Comparison of ENCODE assay signal across 1 cellular context in genomic region chr5:157743163-157744054, GRCh38.
TF ChIP-seq lines count a peak whose summit lies in the region.

LSM11 (plus strand) TSS chr5:157743712; CDS start chr5:157743751, 39 bp downstream.

TF ChIP-seq in K562, 482 proteins besides CTCF, POLR2A, EP300 and RAD21 (continued from another document and continues in another):
- TF ChIP-seq AFF4 (CRISPR knock-in tag; IDR thresholded peaks at IDR 0.05) (peak; percentile 29; the same call in 1 of the 2 replicates), CBX8 (IDR thresholded peaks at IDR 0.05; ENCODE audit: borderline replicate concordance, extremely low read depth, low read depth, low read length, poor library complexity, severe bottlenecking) (no peak), POLR2AphosphoS5 (IDR thresholded peaks at IDR 0.05; ENCODE audit: control insufficient read depth, insufficient read depth, low read depth, low read length) (peak; percentile 50; the same call in 1 of the 2 replicates), FOXA1 (IDR thresholded peaks at IDR 0.05; ENCODE audit: borderline replicate concordance) (no peak), NCOA2 (IDR thresholded peaks at IDR 0.05; ENCODE audit: partially characterized antibody in 2 of 2) (no peak), ZNF143 (CRISPR knock-in tag; IDR thresholded peaks at IDR 0.05) (peak; percentile 45; the same call in 1 of the 2 replicates), GABPA (tag; conservative IDR thresholded peaks at IDR 0.05; ENCODE audit: low read depth) (peak; percentile 15; the same call in 1 of the 2 replicates), RCOR1 (IDR thresholded peaks at IDR 0.05; ENCODE audit: borderline replicate concordance in 1 of 2, low read depth in 2 of 2, low read length in 2 of 2) (peak in 1 of 2 experiments; percentile 69; a peak in 1 of 4 replicates), ATF2 (CRISPR knock-in tag; IDR thresholded peaks at IDR 0.05) (no peak), ZFPM2 (CRISPR knock-in tag; IDR thresholded peaks at IDR 0.05) (no peak), ZC3H8 (IDR thresholded peaks at IDR 0.05) (no peak), ZNF395 (CRISPR knock-in tag; IDR thresholded peaks at IDR 0.05) (no peak), KDM5B (IDR thresholded peaks at IDR 0.05; ENCODE audit: insufficient replicate concordance, low read depth, low read length) (peak; percentile 28), E4F1 (CRISPR knock-in tag; IDR thresholded peaks at IDR 0.05; ENCODE audit: borderline replicate concordance) (no peak), CHD2 (IDR thresholded peaks at IDR 0.05; ENCODE audit: low read depth, low read length) (0 out of 2 replicates have a peak, but pooled peaks have one; percentile 18), TRIM25 (IDR thresholded peaks at IDR 0.05; ENCODE audit: borderline replicate concordance) (no peak), ZBED1 (IDR thresholded peaks at IDR 0.05) (no peak), PTTG1 (tag; IDR thresholded peaks at IDR 0.05; ENCODE audit: low read depth) (no peak), POLR2H (tag; IDR thresholded peaks at IDR 0.05; ENCODE audit: low read depth) (no peak), SOX6 (IDR thresholded peaks at IDR 0.05) (peak; percentile 27; the same call in 1 of the 2 replicates), U2AF2 (optimal IDR thresholded peaks at IDR 0.05; ENCODE audit: low read depth, low read length) (no peak), KLF13 (tag; IDR thresholded peaks at IDR 0.05; ENCODE audit: borderline replicate concordance, low read depth) (peak; percentile 99), NFE2L1 (tag; IDR thresholded peaks at IDR 0.05; ENCODE audit: borderline replicate concordance, low read depth) (no peak), CBX1 (IDR thresholded peaks at IDR 0.05; ENCODE audit: low read depth) (peak; percentile 75; the same call in 1 of the 2 replicates), ZBTB17 (CRISPR knock-in tag; IDR thresholded peaks at IDR 0.05) (peak; percentile 48; the same call in 1 of the 2 replicates), ETS1 (conservative IDR thresholded peaks at IDR 0.05; ENCODE audit: control insufficient read depth, low read depth, low read length) (peak; percentile 71), MAZ (CRISPR knock-in tag; conservative IDR thresholded peaks at IDR 0.05 in 1 of 2, IDR thresholded peaks at IDR 0.05 in 1 of 2) (peak; percentile 85 to 86), YY1 (IDR thresholded peaks at IDR 0.05; ENCODE audit: borderline replicate concordance in 1 of 3, control insufficient read depth in 1 of 3, extremely low read depth in 1 of 3, insufficient read depth in 3 of 3, insufficient read length in 1 of 3, insufficient replicate concordance in 2 of 3, low read depth in 1 of 3, low read length in 2 of 3) (peak in 2 of 3 experiments; percentile 90 to 93), SNIP1 (IDR thresholded peaks at IDR 0.05; ENCODE audit: low read depth) (no peak), PCBP1 (IDR thresholded peaks at IDR 0.05; ENCODE audit: low read depth, low read length, poor library complexity, severe bottlenecking) (no peak), ILF3 (IDR thresholded peaks at IDR 0.05; ENCODE audit: borderline replicate concordance) (peak; percentile 32; the same call in 1 of the 2 replicates), HNRNPUL1 (IDR thresholded peaks at IDR 0.05; ENCODE audit: low read length) (no peak), ZFP30 (CRISPR knock-in tag; IDR thresholded peaks at IDR 0.05; ENCODE audit: borderline replicate concordance) (no peak), CTCFL (IDR thresholded peaks at IDR 0.05; ENCODE audit: borderline replicate concordance, insufficient read depth, low read depth, low read length, poor library complexity, severe bottlenecking) (peak; percentile 80), MCM2 (IDR thresholded peaks at IDR 0.05; ENCODE audit: low read depth) (no peak), TBL1XR1 (IDR thresholded peaks at IDR 0.05; ENCODE audit: low read length in 2 of 2) (peak in 1 of 2 experiments; percentile 15; a peak in 1 of 4 replicates), ZNF175 (CRISPR knock-in tag; IDR thresholded peaks at IDR 0.05; ENCODE audit: low read depth) (0 out of 2 replicates have a peak, but pooled peaks have one; percentile 26), HCFC1 (IDR thresholded peaks at IDR 0.05; ENCODE audit: low read depth, low read length) (peak; percentile 45; the same call in 1 of the 2 replicates), REST (CRISPR knock-in tag; IDR thresholded peaks at IDR 0.05; ENCODE audit: low read depth) (0 out of 2 replicates have a peak, but pooled peaks have one; percentile 60), MEF2D (tag; conservative IDR thresholded peaks at IDR 0.05; ENCODE audit: low read depth) (no peak), HMGN3 (IDR thresholded peaks at IDR 0.05; ENCODE audit: borderline replicate concordance, extremely low read depth, insufficient read length, low read depth, low read length) (peak; percentile 57), TCF7 (IDR thresholded peaks at IDR 0.05; ENCODE audit: borderline replicate concordance) (peak; percentile 43; the same call in 1 of the 2 replicates), GABPB1 (CRISPR knock-in tag; IDR thresholded peaks at IDR 0.05) (peak; percentile 60), EWSR1 (IDR thresholded peaks at IDR 0.05; ENCODE audit: borderline replicate concordance, low read depth, partially characterized antibody) (no peak)
